Comparison of ENCODE assay signal across 10 cellular contexts in the genomic region with DNA sequence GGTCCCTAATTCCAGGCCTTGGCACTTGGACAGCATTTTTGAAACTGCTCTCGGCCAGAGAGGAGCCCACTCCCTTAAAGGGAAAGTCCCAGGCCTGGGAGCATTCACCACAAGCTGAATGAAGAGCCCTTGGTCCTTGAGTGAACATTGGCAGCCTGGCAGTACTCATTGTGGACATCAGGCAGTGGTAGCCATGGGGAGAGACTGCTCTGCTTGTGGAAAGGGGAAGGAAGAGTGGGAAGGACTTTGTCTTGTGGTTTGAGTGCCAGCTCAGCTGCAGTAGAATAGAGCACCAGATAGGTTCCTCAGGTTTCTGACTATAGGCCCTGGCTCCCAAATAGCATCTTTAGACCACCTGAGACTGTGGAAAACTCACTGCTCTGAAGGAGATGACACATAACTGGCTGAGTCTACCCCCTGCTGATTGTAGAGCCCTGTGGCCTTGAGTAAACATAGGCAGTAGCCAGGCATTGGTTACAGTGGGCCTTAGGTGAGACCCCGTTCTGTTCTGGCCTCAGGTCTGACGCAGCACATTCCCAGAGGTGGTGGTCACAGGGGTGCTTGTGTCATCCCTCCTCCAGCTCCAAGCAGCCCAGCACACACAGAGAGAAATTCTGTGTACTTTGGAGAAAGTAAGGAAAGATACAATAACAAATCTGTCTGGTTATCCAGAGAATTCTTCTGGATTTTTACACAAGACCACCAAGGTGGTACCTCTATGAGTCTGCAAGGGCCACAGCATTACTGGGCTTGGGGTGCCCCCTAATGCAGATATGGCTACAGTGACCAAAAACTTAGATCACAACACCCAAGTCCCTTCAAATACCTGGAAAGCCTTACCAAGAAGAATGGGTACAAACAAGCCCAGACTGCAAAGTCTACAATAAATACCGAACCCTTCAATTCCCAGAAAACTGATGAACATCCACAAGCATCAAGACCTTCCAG.
A peak's percentile ranks its signal among the peaks of the same experiment; 100 is the strongest.
DNase-seq lines count a peak whose midpoint lies in the region; ATAC-seq and TF ChIP-seq lines count a peak whose summit lies in the region.
"Had no signal": no experiment of that assay in that cellular context is flagged by ENCODE, and none has a peak within 500 bp of the region (broad histone marks: within the 10 kb centered on the region; RNA-seq: fewer than 3 reads in every experiment).

No MANE protein-coding gene starts in this region.

- 0 out of 2 replicates have a peak, but pooled peaks have one; percentile 20 for TF ChIP-seq CTCF in HFFc6 (IDR thresholded peaks at IDR 0.05)
- TF ChIP-seq CTCF in brain (conservative IDR thresholded peaks at IDR 0.05) = peak; percentile 53
- TF ChIP-seq CTCF in lower lobe of right lung (IDR thresholded peaks at IDR 0.05) = peak; percentile 18
- peak in 1 of 6 experiments; percentile 17 for TF ChIP-seq CTCF in Peyer's patch (IDR thresholded peaks at IDR 0.05)

- peak overlapping the region; percentile 45; the same call in 1 of the 2 replicates for H3K27ac Mint-ChIP-seq in HFFc6
- no peak overlapping the region for H3K27ac Mint-ChIP-seq in brain
- no peak overlapping the region for H3K27ac Mint-ChIP-seq in activated CD4-positive, alpha-beta T cell treated with anti-CD3 and anti-CD28 coated beads, Interleukin-2, amount 10 ng/mL, durations not matched to agents 24 days and 14 days
- H3K27ac Mint-ChIP-seq: activated CD4-positive, alpha-beta T cell treated with anti-CD3 and anti-CD28 coated beads, Interleukin-2, amount 10 ng/mL, durations not matched to agents 7 days and 5 days; memory B cell had no signal

- H3K9me3 Mint-ChIP-seq in HFFc6 (peaks cover 14% of the 10 kb centered on the region), brain (peaks cover 2 to 26% (median 13%) of the 10 kb centered on the region in 5 experiments)
- peaks cover 2% of the 10 kb centered on the region for H3K9me3 Mint-ChIP-seq in activated CD4-positive, alpha-beta T cell treated with anti-CD3 and anti-CD28 coated beads, Interleukin-2, amount 10 ng/mL, durations not matched to agents 24 days and 14 days

- H3K4me3 ChIP-seq in lower lobe of right lung (no peak overlapping the region), Peyer's patch (no peak overlapping the region)

- H3K4me1 Mint-ChIP-seq in HFFc6 (ENCODE audit: low read depth) (peaks cover 32% of the 10 kb centered on the region), brain (no peaks in the 10 kb centered on the region)
- H3K4me1 Mint-ChIP-seq in activated CD4-positive, alpha-beta T cell treated with anti-CD3 and anti-CD28 coated beads, Interleukin-2, amount 10 ng/mL, durations not matched to agents 24 days and 14 days = no peaks in the 10 kb centered on the region
- H3K4me1 Mint-ChIP-seq: activated CD4-positive, alpha-beta T cell treated with anti-CD3 and anti-CD28 coated beads, Interleukin-2, amount 10 ng/mL, durations not matched to agents 7 days and 5 days; memory B cell had no signal

- DNase-seq in Caki2 (ENCODE audit: low read depth) = peak; percentile 17
- DNase-seq in HFFc6 = no peak
- no peak for DNase-seq in lower lobe of right lung
- DNase-seq in activated CD4-positive, alpha-beta T cell treated with anti-CD3 and anti-CD28 coated beads, Interleukin-2, amount 10 ng/mL, durations not matched to agents 24 days and 14 days = no peak
- DNase-seq in Peyer's patch = no peak
- DNase-seq: activated CD4-positive, alpha-beta T cell treated with anti-CD3 and anti-CD28 coated beads, Interleukin-2, amount 10 ng/mL, durations not matched to agents 7 days and 5 days had no signal

- no peaks in the 10 kb centered on the region for H3K9me3 ChIP-seq in lower lobe of right lung
- no peaks in the 10 kb centered on the region for H3K9me3 ChIP-seq in Peyer's patch

- H3K36me3 ChIP-seq in lower lobe of right lung (no peaks in the 10 kb centered on the region), Peyer's patch (no peaks in the 10 kb centered on the region)

- no peak for TF ChIP-seq POLR2A in Peyer's patch (IDR thresholded peaks at IDR 0.05)

- H3K27me3 Mint-ChIP-seq in HFFc6 (ENCODE audit: insufficient read depth) (no peaks in the 10 kb centered on the region), brain (no peaks in the 10 kb centered on the region)
- no peaks in the 10 kb centered on the region for H3K27me3 Mint-ChIP-seq in activated CD4-positive, alpha-beta T cell treated with anti-CD3 and anti-CD28 coated beads, Interleukin-2, amount 10 ng/mL, durations not matched to agents 24 days and 14 days
- H3K27me3 Mint-ChIP-seq: activated CD4-positive, alpha-beta T cell treated with anti-CD3 and anti-CD28 coated beads, Interleukin-2, amount 10 ng/mL, durations not matched to agents 7 days and 5 days; memory B cell had no signal

- H3K4me3 Mint-ChIP-seq in HFFc6 (no peak overlapping the region), brain (no peak overlapping the region)
- H3K4me3 Mint-ChIP-seq in activated CD4-positive, alpha-beta T cell treated with anti-CD3 and anti-CD28 coated beads, Interleukin-2, amount 10 ng/mL, durations not matched to agents 24 days and 14 days = no peak overlapping the region
- H3K4me3 Mint-ChIP-seq: activated CD4-positive, alpha-beta T cell treated with anti-CD3 and anti-CD28 coated beads, Interleukin-2, amount 10 ng/mL, durations not matched to agents 7 days and 5 days; memory B cell had no signal

- intact Hi-C loops in lower lobe of right lung (cut with DNase I) = no loop called here
- intact Hi-C loops in activated CD4-positive, alpha-beta T cell treated with anti-CD3 and anti-CD28 coated beads, Interleukin-2, amount 10 ng/mL, durations not matched to agents 24 days and 14 days (cut with micrococcal nuclease) = no loop called here

- H3K36me3 Mint-ChIP-seq in HFFc6 (ENCODE audit: low read depth) (peaks cover 16% of the 10 kb centered on the region), brain (peaks cover 5% of the 10 kb centered on the region)
- H3K36me3 Mint-ChIP-seq in activated CD4-positive, alpha-beta T cell treated with anti-CD3 and anti-CD28 coated beads, Interleukin-2, amount 10 ng/mL, durations not matched to agents 24 days and 14 days (ENCODE audit: low read depth) = no peaks in the 10 kb centered on the region
- H3K36me3 Mint-ChIP-seq: memory B cell had no signal

- H3K27ac ChIP-seq in lower lobe of right lung (no peak overlapping the region), Peyer's patch (no peak overlapping the region)

- H3K4me1 ChIP-seq in lower lobe of right lung = no peaks in the 10 kb centered on the region
- no peaks in the 10 kb centered on the region for H3K4me1 ChIP-seq in Peyer's patch

- in situ Hi-C loops in Caki2 (cut with HindIII; ENCODE audit: low pct_unique_long_range_greater_than_20kb, low sequenced_read_pairs) = no loop called here

- peak in 1 of 2 donors; percentile 29 for ATAC-seq in lower lobe of right lung
- ATAC-seq in GM21786 (IDR thresholded peaks at IDR 0.05; ENCODE audit: unreplicated experiment) = no peak
- no peak for ATAC-seq in GM19395 (IDR thresholded peaks at IDR 0.05; ENCODE audit: unreplicated experiment)

- H3K27me3 ChIP-seq in lower lobe of right lung (ENCODE audit: low read depth) (no peaks in the 10 kb centered on the region), Peyer's patch (no peaks in the 10 kb centered on the region)
